9 cellular contexts compared by ENCODE assay signal in genomic region chr16:30948087-30948955, GRCh38. TPM values are rescaled to one million over a fixed set of nuclear protein-coding genes. Genes with fewer than 3 reads are reported as not detected.
DNase-seq lines count a peak whose midpoint lies in the region; ATAC-seq and TF ChIP-seq lines count a peak whose summit lies in the region.
"Had no signal": no experiment of that assay in that cellular context is flagged by ENCODE, and none has a peak within 500 bp of the region (broad histone marks: within the 10 kb centered on the region; RNA-seq: fewer than 3 reads in every experiment).

No MANE protein-coding gene starts in this region.

- H3K79me2 ChIP-seq in OCI-LY3 (ENCODE audit: low read length) = peaks cover 23% of the 10 kb centered on the region

- H3K9ac ChIP-seq in OCI-LY3 (ENCODE audit: low read length) = peak overlapping the region; percentile 100

- no peak for TF ChIP-seq EP300 in sigmoid colon (IDR thresholded peaks at IDR 0.05)

- 20 to 22% methylated on average over 44 of the region's 44 CpGs for WGBS in sigmoid colon, 2 donors

- DNase-seq in NCI-H1417 (lab: John Stamatoyannopoulos, UW) (peak; percentile 44 to 55 (median 51)), NCI-H1417 treated with DMSO at 0.1 percent for 48 hours (lab: John Stamatoyannopoulos, UW) (no peak), cerebellar cortex (ENCODE audit: low spot score) (peak; percentile 100), iPS-NIHi7 (ENCODE audit: extremely low spot score) (peak; percentile 94), sigmoid colon (peak; percentile 97), GM19240 (ENCODE audit: insufficient read length, low spot score) (no peak)
- DNase-seq: DND-41 had no signal

- H3K9me3 ChIP-seq in OCI-LY3 (ENCODE audit: insufficient read depth, low read length) (no peaks in the 10 kb centered on the region), sigmoid colon (no peaks in the 10 kb centered on the region)

- intact Hi-C loops in sigmoid colon (cut with DNase I) = loop anchor here (2.0 kb wide), 1 partner anchor 24 kb away; no protein-coding TSS in a partner anchor

- no peak for TF ChIP-seq POLR2A in sigmoid colon (IDR thresholded peaks at IDR 0.05)

- H3K36me3 ChIP-seq in OCI-LY3 (replicated peaks; ENCODE audit: low read depth, low read length) = peaks cover 13% of the 10 kb centered on the region
- H3K36me3 ChIP-seq in sigmoid colon = peaks cover 0 to 20% (median 8%) of the 10 kb centered on the region in 4 donors

- peaks cover 8% of the 10 kb centered on the region for H3K4me1 ChIP-seq in OCI-LY3 (ENCODE audit: low read length)
- H3K4me1 ChIP-seq in sigmoid colon = peaks cover 0 to 44% (median 42%) of the 10 kb centered on the region in 4 donors

- TF ChIP-seq CTCF in OCI-LY3 (IDR thresholded peaks at IDR 0.05; ENCODE audit: low read depth, low read length) = no peak
- TF ChIP-seq CTCF in sigmoid colon (IDR thresholded peaks at IDR 0.05) = no peak

- peak overlapping the region; percentile 91 for H3K4me2 ChIP-seq in OCI-LY3 (ENCODE audit: low read length)

- ATAC-seq in HG02759 (IDR thresholded peaks at IDR 0.05; ENCODE audit: unreplicated experiment) = peak; percentile 27

- peaks cover 8% of the 10 kb centered on the region; the same call in 1 of the 2 replicates for H4K20me1 ChIP-seq in OCI-LY3 (ENCODE audit: insufficient read depth, low read length)

- H3K27me3 ChIP-seq in OCI-LY3 (ENCODE audit: low read depth, low read length) (no peaks in the 10 kb centered on the region), sigmoid colon (no peaks in the 10 kb centered on the region)

- H3K4me3 ChIP-seq in OCI-LY3 (ENCODE audit: low read length) (peak overlapping the region; percentile 100), sigmoid colon (peak overlapping the region; percentile 75 to 96 (median 86))

- H2AFZ ChIP-seq in OCI-LY3 (ENCODE audit: low read depth, low read length) = peak overlapping the region; percentile 81

- H3K27ac ChIP-seq in OCI-LY3 (ENCODE audit: low read length) (peak overlapping the region; percentile 77), sigmoid colon (peak overlapping the region; percentile 86 to 98 (median 93))

RNA-seq across cellular contexts. Expression of gene ORAI3, which starts 0.5 kb away (rescaled TPM):
- total RNA-seq in sigmoid colon = 10 to 100 TPM; 33.3 to 43.3 (median 40.5) TPM
- 10 to 100 TPM in 2 of 3 donors, 1 to 10 TPM in 1; 8.6 to 16.1 (median 15.6) TPM for polyA plus RNA-seq in sigmoid colon

RNA-seq across cellular contexts. Expression of gene SETD1A, which starts 9.2 kb away (rescaled TPM):
- total RNA-seq in sigmoid colon = 10 to 100 TPM in 1 of 4 donors, 1 to 10 TPM in 3; 5.0 to 16.0 (median 7.1) TPM
- 10 to 100 TPM in 1 of 3 donors, 1 to 10 TPM in 2; 2.4 to 13.1 (median 3.2) TPM for polyA plus RNA-seq in sigmoid colon

RNA-seq across cellular contexts. Expression of gene FBXL19, which starts 24.9 kb away (rescaled TPM):
- 10 to 100 TPM in 3 of 4 donors, 1 to 10 TPM in 1; 7.9 to 18.3 (median 13.0) TPM for total RNA-seq in sigmoid colon
- 10 to 100 TPM in 1 of 3 donors, 1 to 10 TPM in 2; 3.0 to 32.7 (median 8.3) TPM for polyA plus RNA-seq in sigmoid colon

RNA-seq across cellular contexts. Expression of gene HSD3B7, which starts 36.7 kb away (rescaled TPM):
- 10 to 100 TPM; 14.6 to 16.1 (median 15.5) TPM for total RNA-seq in sigmoid colon
- 10 to 100 TPM in 2 of 3 donors, 1 to 10 TPM in 1; 9.0 to 36.1 (median 13.6) TPM for polyA plus RNA-seq in sigmoid colon

RNA-seq across cellular contexts. Expression of gene CTF1, which starts 51.9 kb away (rescaled TPM):
- total RNA-seq in sigmoid colon = 1 to 10 TPM; 2.3 to 6.9 (median 4.9) TPM
- polyA plus RNA-seq in sigmoid colon = 1 to 10 TPM in 2 of 3 donors, under 1 TPM in 1; 0.46 to 3.6 (median 1.5) TPM

Comparison
In these comparisons a context has a peak if more than half of its experiments do, and no peak if none do; other contexts are left out.
1. DNase-seq: peak in NCI-H1417 (3 of 3), cerebellar cortex (single experiment), iPS-NIHi7 (single experiment) and sigmoid colon (single experiment); none in NCI-H1417 treated with DMSO at 0.1 percent for 48 hours (single experiment) and GM19240 (single experiment).